Comparison of ENCODE assay signal across 19 cellular contexts in the genomic region with DNA sequence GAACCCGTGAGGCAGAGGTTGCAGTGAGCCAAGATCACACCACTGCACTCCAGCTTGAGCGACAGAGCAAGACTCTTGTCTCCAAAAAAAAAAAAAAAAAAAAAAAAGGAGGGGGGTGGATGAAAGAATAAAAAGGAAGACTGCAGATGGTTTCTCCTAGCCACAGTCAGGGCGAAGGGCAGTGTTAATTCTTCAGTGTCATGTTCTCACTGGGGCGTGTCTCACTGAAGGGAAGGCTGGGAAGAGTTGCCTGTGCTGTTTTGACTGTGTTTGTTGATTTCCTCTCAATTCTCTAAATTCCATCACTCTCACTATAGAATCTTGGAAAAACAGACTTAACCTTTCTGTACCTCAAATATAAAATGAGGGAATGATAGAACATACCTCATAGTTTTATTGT.
A peak's percentile ranks its signal among the peaks of the same experiment; 100 is the strongest.
DNase-seq lines count a peak whose midpoint lies in the region; ATAC-seq lines count a peak whose summit lies in the region.
"Had no signal": no experiment of that assay in that cellular context is flagged by ENCODE, and none has a peak within 500 bp of the region (broad histone marks: within the 10 kb centered on the region; RNA-seq: fewer than 3 reads in every experiment).

No MANE protein-coding gene starts in this region.

- DNase-seq in Caki2 (ENCODE audit: low read depth) (peak; percentile 89), NCI-H526 treated with DMSO at 0.1 percent for 48 hours (lab: John Stamatoyannopoulos, UW) (peak; percentile 31), globus pallidus (ENCODE audit: low spot score) (peak; percentile 58), substantia nigra (lab: John Stamatoyannopoulos, UW) (no peak), G401 (ENCODE audit: low spot score) (no peak)
- no peak for DNase-seq in stimulated activated CD4-positive, alpha-beta T cell treated with anti-CD3 and anti-CD28 coated beads, Interleukin-2, amount 100 ng/mL, for 24 hours
- DNase-seq: activated CD8-positive, alpha-beta memory T cell treated with anti-CD3 and anti-CD28 coated beads, Interleukin-2, amount 50 U/mL, for 48 hours; activated effector memory CD4-positive, alpha-beta T cell treated with anti-CD3 and anti-CD28 coated beads, Interleukin-2, amount 50 U/mL, for 16 hours; erythroblast; GF-D8; HCEC 1CT; left cardiac atrium; NCI-H187; NCI-H446; spleen had no signal

- no peak for ATAC-seq in HG03108 (IDR thresholded peaks at IDR 0.05; ENCODE audit: unreplicated experiment)
- ATAC-seq: left cardiac atrium had no signal

- peak overlapping the region; percentile 63 for H3K27ac ChIP-seq in substantia nigra (ENCODE audit: low read depth, low read length, poor library complexity, severe bottlenecking)
- H3K27ac ChIP-seq: HL-60, neutrophil, spleen, VCaP had no signal

- in situ Hi-C loops in Caki2 (cut with HindIII; ENCODE audit: low pct_unique_long_range_greater_than_20kb, low sequenced_read_pairs), result no loop called here
- in situ Hi-C loops in G401 (cut with HindIII; ENCODE audit: low sequenced_read_pairs), result no loop called here

Comparison
In these comparisons a context has a peak if more than half of its experiments do, and no peak if none do; other contexts are left out.
1. DNase-seq: peak in Caki2 (single experiment), NCI-H526 treated with DMSO at 0.1 percent for 48 hours (single experiment) and globus pallidus (single experiment); none in substantia nigra (0 of 49), G401 (single experiment) and stimulated activated CD4-positive, alpha-beta T cell treated with anti-CD3 and anti-CD28 coated beads, Interleukin-2, amount 100 ng/mL, for 24 hours (0 of 2).